ENCODE assay signal across 20 cellular contexts in genomic region chr3:184590795-184591194, GRCh38. TPM values are rescaled to one million over a fixed set of nuclear protein-coding genes. Genes with fewer than 3 reads are reported as not detected.
DNase-seq lines count a peak whose midpoint lies in the region; FAIRE-seq and TF ChIP-seq lines count a peak whose summit lies in the region.
"Had no signal": no experiment of that assay in that cellular context is flagged by ENCODE, and none has a peak within 500 bp of the region (broad histone marks: within the 10 kb centered on the region; RNA-seq: fewer than 3 reads in every experiment).

No MANE protein-coding gene starts in this region.

- peaks cover 13% of the 10 kb centered on the region for H3K4me1 ChIP-seq in ovary (ENCODE audit: insufficient read depth)

- DNase-seq in NCI-H748 (lab: John Stamatoyannopoulos, UW; ENCODE audit: unreplicated experiment): peak; percentile 27
- DNase-seq in NCI-H748 treated with DMSO at 0.1 percent for 48 hours (lab: John Stamatoyannopoulos, UW): no peak
- DNase-seq in Kasumi-1 (lab: John Stamatoyannopoulos, UW): peak; percentile 15 to 31
- no peak for DNase-seq in SK-N-MC (ENCODE audit: low read depth, low spot score)
- peak; percentile 53 to 79 (median 75) for DNase-seq in ovary
- DNase-seq in activated naive CD4-positive, alpha-beta T cell treated with anti-CD3 and anti-CD28 coated beads, Interleukin-2, amount 50 U/mL, for 16 hours: no peak
- DNase-seq in NCI-H1048 (lab: John Stamatoyannopoulos, UW): no peak
- no peak for DNase-seq in GM12891 (ENCODE audit: insufficient read length, low spot score)
- DNase-seq: activated CD4-positive, alpha-beta T cell treated with anti-CD3 and anti-CD28 coated beads, Interleukin-2, amount 10 ng/mL, durations not matched to agents 24 days and 14 days; activated CD8-positive, alpha-beta memory T cell treated with anti-CD3 and anti-CD28 coated beads, Interleukin-2, amount 50 U/mL, for 4 hours; activated effector memory CD4-positive, alpha-beta T cell treated with Interleukin-2 at 50 U/mL for 16 hours; adrenal gland; CD4-positive, alpha-beta memory T cell; MM.1S; mucosa of descending colon; NCI-H2029 treated with DMSO at 0.1 percent for 48 hours; RPMI8226 had no signal

- H3K9me3 ChIP-seq in SK-N-MC (ENCODE audit: low read depth, low read length): no peaks in the 10 kb centered on the region
- no peaks in the 10 kb centered on the region for H3K9me3 ChIP-seq in ovary
- H3K9me3 ChIP-seq: adrenal gland, mucosa of descending colon had no signal

- H3K27ac ChIP-seq in SK-N-MC: peak overlapping the region; percentile 89
- H3K27ac ChIP-seq in ovary: peak overlapping the region; percentile 19 to 88
- H3K27ac ChIP-seq: adrenal gland, HL-60 had no signal

- peak overlapping the region; percentile 0; the same call in 1 of the 2 replicates for H3K4me3 ChIP-seq in SK-N-MC
- no peak overlapping the region for H3K4me3 ChIP-seq in ovary
- H3K4me3 ChIP-seq: adrenal gland, mucosa of descending colon had no signal

- no peaks in the 10 kb centered on the region for H3K27me3 ChIP-seq in ovary
- H3K27me3 ChIP-seq: adrenal gland had no signal

- TF ChIP-seq POLR2A in ovary (IDR thresholded peaks at IDR 0.05) (no peak), GM12891 (IDR thresholded peaks at IDR 0.05; ENCODE audit: low read depth, low read length) (no peak)

- H3K9ac ChIP-seq in SK-N-MC (ENCODE audit: insufficient read length): no peak overlapping the region

- no peak for TF ChIP-seq CTCF in ovary (IDR thresholded peaks at IDR 0.05)

- 2 to 14% (median 11%) methylated on average over 6 of the region's 6 CpGs for WGBS in ovary, 3 donors

- no peak for FAIRE-seq in GM12891 (lab: Jason Lieb, UNC)

- intact Hi-C loops in ovary (cut with DNase I): loop anchor here in 1 of 4 donors (10.0 kb wide), 1 partner anchor 124 kb away; the partner anchor contains the start of gene MAGEF1

- H3K36me3 ChIP-seq in SK-N-MC (ENCODE audit: insufficient read depth, low read length) (no peaks in the 10 kb centered on the region), ovary (no peaks in the 10 kb centered on the region)
- H3K36me3 ChIP-seq: adrenal gland had no signal

- TF ChIP-seq EP300 in ovary (IDR thresholded peaks at IDR 0.05): no peak

TF ChIP-seq in GM12891, 5 proteins besides CTCF, POLR2A, EP300 and RAD21:
- TF ChIP-seq POLR2AphosphoS5 (IDR thresholded peaks at IDR 0.05; ENCODE audit: low read depth, low read length) (no peak), SPI1 (IDR thresholded peaks at IDR 0.05; ENCODE audit: low read depth, low read length) (no peak), POU2F2 (IDR thresholded peaks at IDR 0.05; ENCODE audit: low read depth, low read length) (no peak), PAX5 (IDR thresholded peaks at IDR 0.05; ENCODE audit: insufficient read depth, low read length, severe bottlenecking) (no peak), TAF1 (IDR thresholded peaks at IDR 0.05; ENCODE audit: low read depth, low read length) (no peak)

RNA-seq across cellular contexts. Expression of gene EPHB3, which starts 29.2 kb away (rescaled TPM):
- 10 to 100 TPM in 6 of 7 donors, 1 to 10 TPM in 1; 5.6 to 31.0 (median 16.1) TPM for total RNA-seq in ovary
- 1 to 10 TPM; 2.1 to 7.3 TPM for polyA plus RNA-seq in ovary
- not detected for polyA plus RNA-seq in GM12891 (2012; ENCODE audit: low read depth, missing spikeins)
- total RNA-seq: pulmonary artery endothelial cell had no signal
- polyA plus RNA-seq: IgD-negative memory B cell had no signal

Comparison
In these comparisons a context has a peak if more than half of its experiments do, and no peak if none do; other contexts are left out.
1. DNase-seq: peak in NCI-H748 (single experiment), Kasumi-1 (2 of 2) and ovary (5 of 5); none in NCI-H748 treated with DMSO at 0.1 percent for 48 hours (single experiment), SK-N-MC (single experiment), activated naive CD4-positive, alpha-beta T cell treated with anti-CD3 and anti-CD28 coated beads, Interleukin-2, amount 50 U/mL, for 16 hours (single experiment), NCI-H1048 (single experiment) and GM12891 (single experiment).